In the genomic region with DNA sequence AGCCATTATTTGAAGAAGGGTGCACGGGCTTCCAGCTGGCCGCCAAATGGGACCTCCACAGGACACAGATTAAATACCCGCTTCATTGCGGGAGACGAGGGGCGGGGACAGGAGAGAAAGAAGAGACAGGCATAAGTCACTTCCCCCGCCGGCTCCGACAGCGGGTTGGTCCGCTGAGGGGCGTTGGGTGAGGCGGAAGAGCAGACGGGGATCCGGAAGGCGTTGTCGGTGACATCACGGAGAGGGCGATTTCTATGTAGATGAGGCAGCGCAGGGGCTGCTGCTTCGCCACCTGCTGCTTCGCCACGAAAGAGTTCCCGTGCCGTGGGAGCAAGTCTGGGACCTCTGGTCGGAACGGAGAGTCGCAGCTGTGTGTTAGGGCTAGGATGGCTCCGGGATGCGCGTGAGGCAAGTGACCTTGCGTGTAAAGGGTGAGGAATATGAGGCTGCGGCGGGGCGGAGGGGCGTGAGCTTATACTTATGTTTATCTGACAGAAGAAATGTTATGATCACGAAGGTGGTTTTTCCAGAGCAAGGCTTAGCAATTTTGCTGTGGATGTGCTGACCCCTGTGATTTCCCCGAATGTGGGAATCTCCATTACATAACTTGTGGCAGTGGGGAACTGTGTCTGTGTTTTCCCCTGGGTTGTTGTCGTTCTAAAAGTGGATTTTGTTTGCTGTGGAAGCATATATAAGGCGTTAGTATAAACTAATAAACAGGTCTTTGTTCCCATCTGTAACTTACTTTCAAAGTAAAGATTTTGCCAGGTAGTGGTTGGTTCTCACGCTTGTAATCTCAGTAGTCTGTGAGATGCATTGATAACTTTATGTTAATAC, we compare ENCODE assay signal across 1 cellular context.
TF ChIP-seq lines count a peak whose summit lies in the region.

No MANE protein-coding gene starts in this region.

TF ChIP-seq in H1, 55 proteins besides CTCF, POLR2A, EP300 and RAD21 (continued from another document):
- TF ChIP-seq, protein P1, sequence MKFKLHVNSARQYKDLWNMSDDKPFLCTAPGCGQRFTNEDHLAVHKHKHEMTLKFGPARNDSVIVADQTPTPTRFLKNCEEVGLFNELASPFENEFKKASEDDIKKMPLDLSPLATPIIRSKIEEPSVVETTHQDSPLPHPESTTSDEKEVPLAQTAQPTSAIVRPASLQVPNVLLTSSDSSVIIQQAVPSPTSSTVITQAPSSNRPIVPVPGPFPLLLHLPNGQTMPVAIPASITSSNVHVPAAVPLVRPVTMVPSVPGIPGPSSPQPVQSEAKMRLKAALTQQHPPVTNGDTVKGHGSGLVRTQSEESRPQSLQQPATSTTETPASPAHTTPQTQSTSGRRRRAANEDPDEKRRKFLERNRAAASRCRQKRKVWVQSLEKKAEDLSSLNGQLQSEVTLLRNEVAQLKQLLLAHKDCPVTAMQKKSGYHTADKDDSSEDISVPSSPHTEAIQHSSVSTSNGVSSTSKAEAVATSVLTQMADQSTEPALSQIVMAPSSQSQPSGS (IDR thresholded peaks at IDR 0.05; ENCODE audit: low read length) = peak; percentile 91
- TF ChIP-seq SUZ12 (IDR thresholded peaks at IDR 0.05; ENCODE audit: low read length) = peak; percentile 31; the same call in 1 of the 2 replicates
- peak; percentile 54; the same call in 1 of the 2 replicates for TF ChIP-seq JUND (IDR thresholded peaks at IDR 0.05; ENCODE audit: low read length)
- peak; percentile 68 for TF ChIP-seq NANOG (IDR thresholded peaks at IDR 0.05; ENCODE audit: insufficient read depth, low read depth, low read length, poor library complexity, severe bottlenecking)
- TF ChIP-seq YY1 (IDR thresholded peaks at IDR 0.05; ENCODE audit: low read depth, low read length) = 0 out of 2 replicates have a peak, but pooled peaks have one; percentile 17
- TF ChIP-seq TBP (IDR thresholded peaks at IDR 0.05; ENCODE audit: low read depth, low read length) = peak; percentile 97
- TF ChIP-seq HDAC2 (IDR thresholded peaks at IDR 0.05; ENCODE audit: borderline replicate concordance in 1 of 2, low read depth in 2 of 2, low read length in 2 of 2) = peak in 1 of 2 experiments; percentile 99; a peak in 1 of 4 replicates
- TF ChIP-seq CHD2 (IDR thresholded peaks at IDR 0.05; ENCODE audit: low read length) = peak; percentile 62
